ENCODE assay signal across 10 cellular contexts in genomic region chr11:69040581-69041260, GRCh38. TPM values are rescaled to one million over a fixed set of nuclear protein-coding genes. Genes with fewer than 3 reads are reported as not detected.
DNase-seq lines count a peak whose midpoint lies in the region; ATAC-seq and TF ChIP-seq lines count a peak whose summit lies in the region.
"Had no signal": no experiment of that assay in that cellular context is flagged by ENCODE, and none has a peak within 500 bp of the region (broad histone marks: within the 10 kb centered on the region; RNA-seq: fewer than 3 reads in every experiment).

No MANE protein-coding gene starts in this region.

- no peaks in the 10 kb centered on the region for H3K36me3 Mint-ChIP-seq in activated CD8-positive, alpha-beta T cell treated with anti-CD3 and anti-CD28 coated beads for 36 hours (ENCODE audit: low read depth)
- H3K36me3 Mint-ChIP-seq in activated CD8-positive, alpha-beta T cell treated with anti-CD3 and anti-CD28 coated beads, Interleukin-2, amount 10 ng/mL, durations not matched to agents 7 days and 5 days (ENCODE audit: low read depth): no peaks in the 10 kb centered on the region
- H3K36me3 Mint-ChIP-seq in stimulated activated effector memory CD8-positive, alpha-beta T cell treated with anti-CD3 and anti-CD28 coated beads, Interleukin-12 subunit alpha, Interleukin-12 subunit beta, amount 100 ng/mL, for 72 hours: no peaks in the 10 kb centered on the region

- no peaks in the 10 kb centered on the region for H3K36me3 ChIP-seq in fibroblast of lung (ENCODE audit: control insufficient read depth, insufficient read depth, low read length)

- H3K27me3 Mint-ChIP-seq in activated CD8-positive, alpha-beta T cell treated with anti-CD3 and anti-CD28 coated beads for 36 hours: no peaks in the 10 kb centered on the region
- H3K27me3 Mint-ChIP-seq in activated CD8-positive, alpha-beta T cell treated with anti-CD3 and anti-CD28 coated beads, Interleukin-2, amount 10 ng/mL, durations not matched to agents 7 days and 5 days (ENCODE audit: low read depth): peaks cover 8% of the 10 kb centered on the region

- no peaks in the 10 kb centered on the region for H3K9me3 Mint-ChIP-seq in activated CD8-positive, alpha-beta T cell treated with anti-CD3 and anti-CD28 coated beads for 36 hours
- H3K9me3 Mint-ChIP-seq in activated CD8-positive, alpha-beta T cell treated with anti-CD3 and anti-CD28 coated beads, Interleukin-2, amount 10 ng/mL, durations not matched to agents 7 days and 5 days (ENCODE audit: insufficient read depth): no peaks in the 10 kb centered on the region
- H3K9me3 Mint-ChIP-seq in stimulated activated effector memory CD8-positive, alpha-beta T cell treated with anti-CD3 and anti-CD28 coated beads, Interleukin-12 subunit alpha, Interleukin-12 subunit beta, amount 100 ng/mL, for 72 hours: no peaks in the 10 kb centered on the region

- H3K4me1 ChIP-seq in fibroblast of lung (ENCODE audit: control insufficient read depth, extremely low read depth, insufficient read depth, low read length): peaks cover 28% of the 10 kb centered on the region

- CTCF ChIA-PET in activated CD8-positive, alpha-beta T cell treated with anti-CD3 and anti-CD28 coated beads for 36 hours (lab: Charles Lee): no interaction called here
- CTCF ChIA-PET in activated CD8-positive, alpha-beta T cell treated with anti-CD3 and anti-CD28 coated beads, Interleukin-2, amount 10 ng/mL, durations not matched to agents 7 days and 5 days (lab: Charles Lee): no interaction called here

- H3K27me3 ChIP-seq in fibroblast of lung (ENCODE audit: control insufficient read depth, insufficient read depth, low read length): no peaks in the 10 kb centered on the region

- peak; percentile 76 for DNase-seq in activated CD8-positive, alpha-beta T cell treated with anti-CD3 and anti-CD28 coated beads for 36 hours
- no peak for DNase-seq in activated CD8-positive, alpha-beta T cell treated with anti-CD3 and anti-CD28 coated beads, Interleukin-2, amount 10 ng/mL, durations not matched to agents 7 days and 5 days
- DNase-seq in NCI-H226 (peak; percentile 11), fibroblast of lung (ENCODE audit: low read depth in 2 of 2) (peak; percentile 87 to 91), activated gamma-delta T cell (lab: John Stamatoyannopoulos, UW) (no peak), NCI-H774 (lab: John Stamatoyannopoulos, UW) (no peak), amniotic stem cell (lab: John Stamatoyannopoulos, UW) (no peak)
- no peak for DNase-seq in stimulated activated effector memory CD8-positive, alpha-beta T cell treated with anti-CD3 and anti-CD28 coated beads, Interleukin-12 subunit alpha, Interleukin-12 subunit beta, amount 100 ng/mL, for 72 hours (ENCODE audit: low spot score in 2 of 2)
- DNase-seq: foreskin keratinocyte, NCI-H1092 had no signal

- ATAC-seq in activated CD8-positive, alpha-beta T cell treated with anti-CD3 and anti-CD28 coated beads for 36 hours: peak; percentile 91
- no peak for ATAC-seq in activated CD8-positive, alpha-beta T cell treated with anti-CD3 and anti-CD28 coated beads, Interleukin-2, amount 10 ng/mL, durations not matched to agents 7 days and 5 days
- peak; percentile 63 for ATAC-seq in stimulated activated effector memory CD8-positive, alpha-beta T cell treated with anti-CD3 and anti-CD28 coated beads, Interleukin-12 subunit alpha, Interleukin-12 subunit beta, amount 100 ng/mL, for 72 hours
- ATAC-seq: foreskin keratinocyte had no signal

- peaks cover 19% of the 10 kb centered on the region for H3K4me1 Mint-ChIP-seq in activated CD8-positive, alpha-beta T cell treated with anti-CD3 and anti-CD28 coated beads for 36 hours (ENCODE audit: low read depth)
- no peaks in the 10 kb centered on the region for H3K4me1 Mint-ChIP-seq in activated CD8-positive, alpha-beta T cell treated with anti-CD3 and anti-CD28 coated beads, Interleukin-2, amount 10 ng/mL, durations not matched to agents 7 days and 5 days (ENCODE audit: low read depth)
- peaks cover 11% of the 10 kb centered on the region for H3K4me1 Mint-ChIP-seq in stimulated activated effector memory CD8-positive, alpha-beta T cell treated with anti-CD3 and anti-CD28 coated beads, Interleukin-12 subunit alpha, Interleukin-12 subunit beta, amount 100 ng/mL, for 72 hours

- TF ChIP-seq CTCF in activated CD8-positive, alpha-beta T cell treated with anti-CD3 and anti-CD28 coated beads for 36 hours (IDR thresholded peaks at IDR 0.05): no peak
- TF ChIP-seq CTCF in fibroblast of lung (conservative IDR thresholded peaks at IDR 0.05 in 1 of 2, IDR thresholded peaks at IDR 0.05 in 1 of 2; ENCODE audit: low read depth in 1 of 2, low read length in 2 of 2): no peak

- no peak overlapping the region for H2AFZ ChIP-seq in fibroblast of lung (ENCODE audit: low read length)

- no peak overlapping the region for H3K4me3 ChIP-seq in fibroblast of lung (replicated peaks in 1 of 4; ENCODE audit: control extremely low read depth in 1 of 4, insufficient read depth in 1 of 4, low read depth in 3 of 4, low read length in 4 of 4)

- no peak overlapping the region for H3K4me3 Mint-ChIP-seq in activated CD8-positive, alpha-beta T cell treated with anti-CD3 and anti-CD28 coated beads for 36 hours
- H3K4me3 Mint-ChIP-seq in activated CD8-positive, alpha-beta T cell treated with anti-CD3 and anti-CD28 coated beads, Interleukin-2, amount 10 ng/mL, durations not matched to agents 7 days and 5 days: no peak overlapping the region
- H3K4me3 Mint-ChIP-seq in stimulated activated effector memory CD8-positive, alpha-beta T cell treated with anti-CD3 and anti-CD28 coated beads, Interleukin-12 subunit alpha, Interleukin-12 subunit beta, amount 100 ng/mL, for 72 hours: no peak overlapping the region

- intact Hi-C loops in activated CD8-positive, alpha-beta T cell treated with anti-CD3 and anti-CD28 coated beads for 36 hours (cut with micrococcal nuclease): no loop called here

- H3K9me3 ChIP-seq in fibroblast of lung (ENCODE audit: control insufficient read depth, insufficient read depth, low read depth, low read length): no peaks in the 10 kb centered on the region

- H4K20me1 ChIP-seq in fibroblast of lung (ENCODE audit: control insufficient read depth, extremely low read depth, insufficient read depth, low read length): no peaks in the 10 kb centered on the region

- no peaks in the 10 kb centered on the region for H3K79me2 ChIP-seq in fibroblast of lung (ENCODE audit: control insufficient read depth, insufficient read depth, low read length)

- H3K27ac Mint-ChIP-seq in activated CD8-positive, alpha-beta T cell treated with anti-CD3 and anti-CD28 coated beads for 36 hours: peak overlapping the region; percentile 56
- no peak overlapping the region for H3K27ac Mint-ChIP-seq in activated CD8-positive, alpha-beta T cell treated with anti-CD3 and anti-CD28 coated beads, Interleukin-2, amount 10 ng/mL, durations not matched to agents 7 days and 5 days
- no peak overlapping the region for H3K27ac Mint-ChIP-seq in stimulated activated effector memory CD8-positive, alpha-beta T cell treated with anti-CD3 and anti-CD28 coated beads, Interleukin-12 subunit alpha, Interleukin-12 subunit beta, amount 100 ng/mL, for 72 hours

- peak overlapping the region; percentile 58 for H3K27ac ChIP-seq in fibroblast of lung (ENCODE audit: insufficient read depth, low read length)
- H3K27ac ChIP-seq: foreskin keratinocyte had no signal

- peak overlapping the region; percentile 59 for H3K4me2 ChIP-seq in fibroblast of lung (ENCODE audit: extremely low read depth, insufficient read depth, low read length)

- POLR2A ChIA-PET in activated CD8-positive, alpha-beta T cell treated with anti-CD3 and anti-CD28 coated beads for 36 hours (lab: Charles Lee): interaction anchor here (1.0 kb wide), 1 partner anchor 10 kb away, joined by 4 read pairs; no protein-coding TSS in a partner anchor
- POLR2A ChIA-PET in activated CD8-positive, alpha-beta T cell treated with anti-CD3 and anti-CD28 coated beads, Interleukin-2, amount 10 ng/mL, durations not matched to agents 7 days and 5 days (lab: Charles Lee): no interaction called here

- H3K9ac ChIP-seq in fibroblast of lung (ENCODE audit: insufficient read depth, low read length): no peak overlapping the region

RNA-seq across cellular contexts. Expression of gene TPCN2, which starts 8.0 kb away (rescaled TPM):
- 10 to 100 TPM; 16.0 to 17.0 TPM for total RNA-seq in activated CD8-positive, alpha-beta T cell treated with anti-CD3 and anti-CD28 coated beads for 36 hours
- 10 to 100 TPM; 19.1 to 21.2 TPM for total RNA-seq in activated CD8-positive, alpha-beta T cell treated with anti-CD3 and anti-CD28 coated beads, Interleukin-2, amount 10 ng/mL, durations not matched to agents 7 days and 5 days
- 8.7 and 11.7 TPM in 2 replicates for total RNA-seq in fibroblast of lung
- polyA plus RNA-seq in fibroblast of lung: 7.7 and 9.7 TPM in 2 replicates
- 7.1 and 9.9 TPM in 2 replicates for polyA plus RNA-seq in fibroblast of lung (2012)
- 24.2 and 31.8 TPM in 2 replicates for polyA minus RNA-seq in fibroblast of lung (ENCODE audit: low replicate concordance)

RNA-seq across cellular contexts. Expression of gene MRGPRF, which starts 27.7 kb away (rescaled TPM):
- total RNA-seq in activated CD8-positive, alpha-beta T cell treated with anti-CD3 and anti-CD28 coated beads for 36 hours: not detected
- not detected for total RNA-seq in activated CD8-positive, alpha-beta T cell treated with anti-CD3 and anti-CD28 coated beads, Interleukin-2, amount 10 ng/mL, durations not matched to agents 7 days and 5 days
- 63.9 and 84.2 TPM in 2 replicates for total RNA-seq in fibroblast of lung
- polyA plus RNA-seq in fibroblast of lung: 47.5 and 88.1 TPM in 2 replicates
- polyA plus RNA-seq in fibroblast of lung (2012): 87.8 and 142 TPM in 2 replicates
- 84.7 and 165 TPM in 2 replicates for polyA minus RNA-seq in fibroblast of lung (ENCODE audit: low replicate concordance)

RNA-seq across cellular contexts. Expression of gene MRGPRD, which starts 59.9 kb away (rescaled TPM):
- not detected for total RNA-seq in activated CD8-positive, alpha-beta T cell treated with anti-CD3 and anti-CD28 coated beads for 36 hours
- total RNA-seq in activated CD8-positive, alpha-beta T cell treated with anti-CD3 and anti-CD28 coated beads, Interleukin-2, amount 10 ng/mL, durations not matched to agents 7 days and 5 days: not detected
- not detected in 2 replicates for total RNA-seq in fibroblast of lung
- polyA plus RNA-seq in fibroblast of lung: not detected in 2 replicates
- polyA plus RNA-seq in fibroblast of lung (2012): not detected in 2 replicates
- polyA minus RNA-seq in fibroblast of lung (ENCODE audit: low replicate concordance): 2.3 TPM in 1 of 2 replicates, not detected in the other
- total RNA-seq: foreskin keratinocyte had no signal
- polyA plus RNA-seq: foreskin keratinocyte had no signal

Comparison
In these comparisons a context has a peak if more than half of its experiments do, and no peak if none do; other contexts are left out.
1. DNase-seq: peak in activated CD8-positive, alpha-beta T cell treated with anti-CD3 and anti-CD28 coated beads for 36 hours (single experiment), NCI-H226 (single experiment) and fibroblast of lung (2 of 2); none in activated CD8-positive, alpha-beta T cell treated with anti-CD3 and anti-CD28 coated beads, Interleukin-2, amount 10 ng/mL, durations not matched to agents 7 days and 5 days (single experiment), stimulated activated effector memory CD8-positive, alpha-beta T cell treated with anti-CD3 and anti-CD28 coated beads, Interleukin-12 subunit alpha, Interleukin-12 subunit beta, amount 100 ng/mL, for 72 hours (0 of 2), activated gamma-delta T cell (single experiment), NCI-H774 (single experiment) and amniotic stem cell (single experiment).
2. RNA of gene MRGPRF, which starts 27.7 kb away (total RNA-seq): 63.9 to 84.2 TPM in fibroblast of lung; not detected in activated CD8-positive, alpha-beta T cell treated with anti-CD3 and anti-CD28 coated beads for 36 hours and not detected in activated CD8-positive, alpha-beta T cell treated with anti-CD3 and anti-CD28 coated beads, Interleukin-2, amount 10 ng/mL, durations not matched to agents 7 days and 5 days; every median in the first group is over 10 times any median in the second.